Comparison of ENCODE assay signal across 1 cellular context in the genomic region with DNA sequence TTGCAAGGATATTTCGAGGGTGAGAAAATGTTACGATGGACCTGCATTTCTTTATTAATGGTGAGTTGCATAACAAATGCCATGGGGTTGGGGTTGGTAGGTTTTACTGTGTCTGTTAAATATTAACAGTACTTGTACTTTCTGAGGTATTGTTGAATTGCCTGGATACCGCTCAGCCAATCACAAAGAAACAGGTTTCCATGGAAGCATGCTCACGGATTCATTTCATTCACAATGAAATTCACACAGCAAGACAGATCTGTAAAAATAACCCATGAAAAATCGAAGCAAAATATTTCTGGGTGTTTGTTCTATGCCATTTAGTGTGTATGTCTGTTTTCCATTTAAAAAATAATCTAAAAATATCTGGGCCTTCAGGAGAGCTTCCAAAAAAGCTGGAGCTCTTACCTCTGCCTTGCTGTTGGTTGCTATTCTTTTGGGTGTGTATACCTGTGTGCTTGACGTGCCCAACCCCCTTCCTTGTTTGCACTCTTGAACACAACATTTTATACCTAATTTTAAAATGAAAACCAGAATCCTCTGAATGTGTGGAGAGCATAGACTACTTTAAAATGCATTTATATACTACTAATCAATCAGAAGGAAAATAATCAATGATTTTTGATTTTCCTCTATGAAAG.
TF ChIP-seq lines count a peak whose summit lies in the region.

No MANE protein-coding gene starts in this region.

TF ChIP-seq in H1, 55 proteins besides CTCF, POLR2A, EP300 and RAD21 (continued from another document):
- TF ChIP-seq, protein P1, sequence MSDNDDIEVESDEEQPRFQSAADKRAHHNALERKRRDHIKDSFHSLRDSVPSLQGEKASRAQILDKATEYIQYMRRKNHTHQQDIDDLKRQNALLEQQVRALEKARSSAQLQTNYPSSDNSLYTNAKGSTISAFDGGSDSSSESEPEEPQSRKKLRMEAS (IDR thresholded peaks at IDR 0.05): no peak
- TF ChIP-seq CEBPB (IDR thresholded peaks at IDR 0.05; ENCODE audit: low read depth, low read length) (no peak), SRF (IDR thresholded peaks at IDR 0.05; ENCODE audit: low read depth, low read length) (no peak), TEAD4 (IDR thresholded peaks at IDR 0.05; ENCODE audit: low read depth, low read length) (no peak), BCL11A (IDR thresholded peaks at IDR 0.05; ENCODE audit: low read depth in 2 of 2, low read length in 2 of 2) (no peak), USF2 (IDR thresholded peaks at IDR 0.05; ENCODE audit: low read length) (no peak)
